1 cellular context compared by ENCODE assay signal in the genomic region with DNA sequence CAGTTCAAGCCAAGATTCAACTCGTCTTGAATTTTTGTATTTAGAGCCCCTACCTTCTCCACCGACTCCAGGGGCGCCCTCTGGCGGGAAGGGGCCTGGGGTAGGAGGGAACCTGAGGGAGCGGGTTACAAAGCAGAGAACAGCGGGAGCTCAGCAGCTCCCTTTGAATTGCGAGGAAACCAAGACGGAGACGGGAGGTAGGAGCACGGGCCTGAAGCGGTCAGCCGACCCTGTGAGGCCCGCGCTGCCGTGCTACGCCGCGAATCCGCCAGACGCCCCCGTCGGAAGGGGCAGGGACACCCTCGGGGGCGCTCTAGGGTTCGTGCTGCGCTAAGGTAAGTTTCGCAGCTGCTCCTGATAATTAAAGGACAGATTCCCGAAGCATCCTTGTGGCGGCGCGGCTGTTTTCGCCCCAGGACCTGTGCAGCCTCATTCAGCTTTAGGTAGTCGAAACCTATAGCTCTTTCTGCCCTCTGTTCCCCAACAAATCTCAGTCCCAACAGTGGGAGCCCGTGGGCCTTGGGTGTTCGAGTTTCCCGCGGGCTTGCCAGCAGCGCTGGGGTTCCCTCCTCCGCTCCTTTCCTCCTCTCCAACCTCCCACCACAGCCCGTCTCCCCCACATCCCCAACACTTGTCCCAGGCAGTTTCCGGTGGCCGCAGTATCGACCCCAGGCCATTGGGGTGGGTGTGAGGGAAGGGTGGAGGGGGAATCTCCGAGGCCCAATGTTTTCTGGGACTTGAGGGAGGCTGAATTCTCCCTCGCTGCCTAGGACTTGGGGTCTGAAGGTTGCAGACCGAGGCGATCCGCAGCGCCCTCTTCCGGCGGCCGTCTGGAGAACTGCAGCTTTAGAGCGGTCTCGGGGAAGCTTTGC.
TF ChIP-seq lines count a peak whose summit lies in the region.

No MANE protein-coding gene starts in this region.

TF ChIP-seq in IMR-90, 13 proteins besides CTCF, POLR2A, EP300 and RAD21 (continued from another document):
- TF ChIP-seq, protein P1, sequence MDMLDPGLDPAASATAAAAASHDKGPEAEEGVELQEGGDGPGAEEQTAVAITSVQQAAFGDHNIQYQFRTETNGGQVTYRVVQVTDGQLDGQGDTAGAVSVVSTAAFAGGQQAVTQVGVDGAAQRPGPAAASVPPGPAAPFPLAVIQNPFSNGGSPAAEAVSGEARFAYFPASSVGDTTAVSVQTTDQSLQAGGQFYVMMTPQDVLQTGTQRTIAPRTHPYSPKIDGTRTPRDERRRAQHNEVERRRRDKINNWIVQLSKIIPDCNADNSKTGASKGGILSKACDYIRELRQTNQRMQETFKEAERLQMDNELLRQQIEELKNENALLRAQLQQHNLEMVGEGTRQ (IDR thresholded peaks at IDR 0.05; ENCODE audit: low read depth, low read length) = no peak
- no peak for TF ChIP-seq BHLHE40 (IDR thresholded peaks at IDR 0.05; ENCODE audit: low read depth, low read length)
- no peak for TF ChIP-seq MAFK (IDR thresholded peaks at IDR 0.05; ENCODE audit: low read depth, low read length)
- no peak for TF ChIP-seq CHD1 (IDR thresholded peaks at IDR 0.05; ENCODE audit: low read depth, low read length)
- no peak for TF ChIP-seq MAZ (IDR thresholded peaks at IDR 0.05; ENCODE audit: borderline replicate concordance, low read depth, low read length)
